ENCODE assay signal across 1 cellular context in the genomic region with DNA sequence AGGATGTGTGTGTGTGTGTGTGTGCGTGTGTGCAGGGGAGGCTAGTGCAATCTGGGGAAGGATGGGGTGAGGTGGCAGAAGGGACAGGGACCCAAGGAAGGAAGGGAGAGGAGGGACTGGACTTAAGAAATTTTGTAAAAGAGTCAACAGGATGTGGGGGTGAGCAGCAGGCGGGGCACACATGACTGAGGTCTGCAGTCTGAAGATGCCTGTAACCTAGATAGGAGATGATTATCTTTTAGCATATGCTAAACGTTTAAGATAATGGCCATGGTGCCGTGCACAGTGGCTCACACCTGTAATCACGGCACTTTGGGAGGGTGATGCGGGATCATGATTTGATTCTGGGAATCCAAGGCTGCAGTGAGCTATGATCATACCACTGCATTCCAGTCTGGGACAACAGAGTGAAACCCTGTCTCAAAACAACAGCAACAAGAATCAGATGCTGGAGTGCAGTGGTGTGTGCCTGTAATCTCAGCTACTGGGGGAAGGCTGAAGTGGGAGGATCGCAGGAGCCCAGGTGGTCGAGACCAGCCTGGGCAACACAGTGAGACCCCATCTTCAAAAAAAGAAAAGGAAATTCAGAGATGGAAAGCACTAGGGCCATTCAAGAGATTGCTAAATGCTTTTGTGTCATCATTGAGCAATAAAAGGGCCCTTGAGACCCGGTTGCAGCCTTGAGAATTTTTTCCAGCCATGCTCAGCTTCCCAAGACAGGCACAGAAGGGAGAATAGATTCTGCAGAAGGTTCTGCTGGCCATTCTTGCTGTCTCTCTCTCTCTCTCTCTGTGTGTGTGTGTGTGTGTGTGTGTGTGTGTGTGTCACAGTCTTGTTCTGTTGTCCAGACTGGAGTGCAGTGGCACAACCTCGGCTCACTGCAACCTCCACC.
TF ChIP-seq lines count a peak whose summit lies in the region.

No MANE protein-coding gene starts in this region.

TF ChIP-seq in K562, 482 proteins besides CTCF, POLR2A, EP300 and RAD21 (continues in another document):
- no peak for TF ChIP-seq ZNF75A (CRISPR knock-in tag; IDR thresholded peaks at IDR 0.05)
- TF ChIP-seq, protein P1, sequence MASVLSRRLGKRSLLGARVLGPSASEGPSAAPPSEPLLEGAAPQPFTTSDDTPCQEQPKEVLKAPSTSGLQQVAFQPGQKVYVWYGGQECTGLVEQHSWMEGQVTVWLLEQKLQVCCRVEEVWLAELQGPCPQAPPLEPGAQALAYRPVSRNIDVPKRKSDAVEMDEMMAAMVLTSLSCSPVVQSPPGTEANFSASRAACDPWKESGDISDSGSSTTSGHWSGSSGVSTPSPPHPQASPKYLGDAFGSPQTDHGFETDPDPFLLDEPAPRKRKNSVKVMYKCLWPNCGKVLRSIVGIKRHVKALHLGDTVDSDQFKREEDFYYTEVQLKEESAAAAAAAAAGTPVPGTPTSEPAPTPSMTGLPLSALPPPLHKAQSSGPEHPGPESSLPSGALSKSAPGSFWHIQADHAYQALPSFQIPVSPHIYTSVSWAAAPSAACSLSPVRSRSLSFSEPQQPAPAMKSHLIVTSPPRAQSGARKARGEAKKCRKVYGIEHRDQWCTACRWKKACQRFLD (CRISPR knock-in tag; IDR thresholded peaks at IDR 0.05), result no peak
- TF ChIP-seq ETS2 (tag; IDR thresholded peaks at IDR 0.05; ENCODE audit: borderline replicate concordance, poor library complexity, severe bottlenecking), result no peak
- TF ChIP-seq CBX5 (IDR thresholded peaks at IDR 0.05; ENCODE audit: borderline replicate concordance, low read depth), result no peak
- TF ChIP-seq HDAC8 (tag; IDR thresholded peaks at IDR 0.05), result no peak
- TF ChIP-seq CBFA2T2 (conservative IDR thresholded peaks at IDR 0.05), result peak; percentile 49; the same call in 1 of the 2 replicates
- no peak for TF ChIP-seq ETV6 (IDR thresholded peaks at IDR 0.05; ENCODE audit: borderline replicate concordance in 1 of 2, low read depth in 2 of 2, low read length in 1 of 2)
- no peak for TF ChIP-seq ETV6 (CRISPR knock-in tag; IDR thresholded peaks at IDR 0.05; ENCODE audit: borderline replicate concordance)
- no peak for TF ChIP-seq NBN (IDR thresholded peaks at IDR 0.05; ENCODE audit: low read depth)
- TF ChIP-seq ZNF146 (CRISPR knock-in tag; IDR thresholded peaks at IDR 0.05; ENCODE audit: unreplicated experiment), result no peak
- TF ChIP-seq NFIC (IDR thresholded peaks at IDR 0.05), result no peak
- TF ChIP-seq GABPB2 (CRISPR knock-in tag; conservative IDR thresholded peaks at IDR 0.05), result no peak
- TF ChIP-seq SMARCA4 (IDR thresholded peaks at IDR 0.05), result peak; percentile 39; the same call in 1 of the 2 replicates
- TF ChIP-seq TGIF2 (CRISPR knock-in tag; IDR thresholded peaks at IDR 0.05), result no peak
- TF ChIP-seq TEAD4 (IDR thresholded peaks at IDR 0.05; ENCODE audit: low read length), result peak; percentile 69
- no peak for TF ChIP-seq TEAD4 (CRISPR knock-in tag; IDR thresholded peaks at IDR 0.05; ENCODE audit: borderline replicate concordance)
- no peak for TF ChIP-seq FOXA1 (IDR thresholded peaks at IDR 0.05; ENCODE audit: borderline replicate concordance)
- no peak for TF ChIP-seq TRIM24 (IDR thresholded peaks at IDR 0.05)
- TF ChIP-seq C11orf30 (IDR thresholded peaks at IDR 0.05; ENCODE audit: low read depth), result no peak
- TF ChIP-seq RBM22 (IDR thresholded peaks at IDR 0.05; ENCODE audit: low read depth, low read length, poor library complexity, severe bottlenecking), result no peak
- TF ChIP-seq ZBTB17 (CRISPR knock-in tag; IDR thresholded peaks at IDR 0.05), result no peak
- TF ChIP-seq STAT5B (CRISPR knock-in tag; IDR thresholded peaks at IDR 0.05), result no peak
- no peak for TF ChIP-seq SLC30A9 (CRISPR knock-in tag; IDR thresholded peaks at IDR 0.05)
- no peak for TF ChIP-seq HEY1 (CRISPR knock-in tag; IDR thresholded peaks at IDR 0.05; ENCODE audit: borderline replicate concordance)
- TF ChIP-seq ZNF212 (CRISPR knock-in tag; IDR thresholded peaks at IDR 0.05), result no peak
- TF ChIP-seq, protein P2, sequence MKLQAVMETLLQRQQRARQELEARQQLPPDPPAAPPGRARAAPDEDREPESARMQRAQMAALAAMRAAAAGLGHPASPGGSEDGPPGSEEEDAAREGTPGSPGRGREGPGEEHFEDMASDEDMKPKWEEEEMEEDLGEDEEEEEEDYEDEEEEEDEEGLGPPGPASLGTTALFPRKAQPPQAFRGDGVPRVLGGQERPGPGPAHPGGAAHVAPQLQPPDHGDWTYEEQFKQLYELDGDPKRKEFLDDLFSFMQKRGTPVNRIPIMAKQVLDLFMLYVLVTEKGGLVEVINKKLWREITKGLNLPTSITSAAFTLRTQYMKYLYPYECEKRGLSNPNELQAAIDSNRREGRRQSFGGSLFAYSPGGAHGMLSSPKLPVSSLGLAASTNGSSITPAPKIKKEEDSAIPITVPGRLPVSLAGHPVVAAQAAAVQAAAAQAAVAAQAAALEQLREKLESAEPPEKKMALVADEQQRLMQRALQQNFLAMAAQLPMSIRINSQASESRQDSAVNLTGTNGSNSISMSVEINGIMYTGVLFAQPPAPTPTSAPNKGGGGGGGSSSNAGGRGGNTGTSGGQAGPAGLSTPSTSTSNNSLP (IDR thresholded peaks at IDR 0.05; ENCODE audit: borderline replicate concordance, low read depth, low read length), result no peak
- TF ChIP-seq SRF (CRISPR knock-in tag; IDR thresholded peaks at IDR 0.05), result no peak
- peak in 1 of 2 experiments; percentile 87; a peak in 2 of 4 replicates for TF ChIP-seq RCOR1 (IDR thresholded peaks at IDR 0.05; ENCODE audit: borderline replicate concordance in 1 of 2, low read depth in 2 of 2, low read length in 2 of 2)
- TF ChIP-seq BRD4 (IDR thresholded peaks at IDR 0.05), result no peak
- no peak for TF ChIP-seq CEBPG (CRISPR knock-in tag; IDR thresholded peaks at IDR 0.05)
- peak; percentile 32 to 72; a peak in 3 of 4 replicates for TF ChIP-seq CEBPG (tag; conservative IDR thresholded peaks at IDR 0.05 in 1 of 2, IDR thresholded peaks at IDR 0.05 in 1 of 2)
- no peak for TF ChIP-seq YBX1 (IDR thresholded peaks at IDR 0.05)
- no peak for TF ChIP-seq CHD2 (IDR thresholded peaks at IDR 0.05; ENCODE audit: low read depth, low read length)
- no peak for TF ChIP-seq ZNF165 (CRISPR knock-in tag; IDR thresholded peaks at IDR 0.05; ENCODE audit: borderline replicate concordance)
- peak; percentile 34; the same call in 1 of the 2 replicates for TF ChIP-seq SMARCE1 (IDR thresholded peaks at IDR 0.05)
- TF ChIP-seq NFRKB (IDR thresholded peaks at IDR 0.05; ENCODE audit: low read depth), result no peak
- TF ChIP-seq, protein P3, sequence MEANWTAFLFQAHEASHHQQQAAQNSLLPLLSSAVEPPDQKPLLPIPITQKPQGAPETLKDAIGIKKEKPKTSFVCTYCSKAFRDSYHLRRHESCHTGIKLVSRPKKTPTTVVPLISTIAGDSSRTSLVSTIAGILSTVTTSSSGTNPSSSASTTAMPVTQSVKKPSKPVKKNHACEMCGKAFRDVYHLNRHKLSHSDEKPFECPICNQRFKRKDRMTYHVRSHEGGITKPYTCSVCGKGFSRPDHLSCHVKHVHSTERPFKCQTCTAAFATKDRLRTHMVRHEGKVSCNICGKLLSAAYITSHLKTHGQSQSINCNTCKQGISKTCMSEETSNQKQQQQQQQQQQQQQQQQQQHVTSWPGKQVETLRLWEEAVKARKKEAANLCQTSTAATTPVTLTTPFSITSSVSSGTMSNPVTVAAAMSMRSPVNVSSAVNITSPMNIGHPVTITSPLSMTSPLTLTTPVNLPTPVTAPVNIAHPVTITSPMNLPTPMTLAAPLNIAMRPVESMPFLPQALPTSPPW (CRISPR knock-in tag; IDR thresholded peaks at IDR 0.05), result peak; percentile 63
- peak; percentile 38; the same call in 1 of the 2 replicates for TF ChIP-seq KLF16 (IDR thresholded peaks at IDR 0.05)
- peak; percentile 91 for TF ChIP-seq ZNF121 (CRISPR knock-in tag; conservative IDR thresholded peaks at IDR 0.05)
- no peak for TF ChIP-seq SNRNP70 (optimal IDR thresholded peaks at IDR 0.05; ENCODE audit: low read depth, low read length)
- no peak for TF ChIP-seq ZFX (CRISPR knock-in tag; IDR thresholded peaks at IDR 0.05)
- 0 out of 2 replicates have a peak, but pooled peaks have one; percentile 24 for TF ChIP-seq EGR1 (conservative IDR thresholded peaks at IDR 0.05)
- no peak for TF ChIP-seq BRD9 (IDR thresholded peaks at IDR 0.05; ENCODE audit: low read depth, partially characterized antibody)
- TF ChIP-seq, protein P4, sequence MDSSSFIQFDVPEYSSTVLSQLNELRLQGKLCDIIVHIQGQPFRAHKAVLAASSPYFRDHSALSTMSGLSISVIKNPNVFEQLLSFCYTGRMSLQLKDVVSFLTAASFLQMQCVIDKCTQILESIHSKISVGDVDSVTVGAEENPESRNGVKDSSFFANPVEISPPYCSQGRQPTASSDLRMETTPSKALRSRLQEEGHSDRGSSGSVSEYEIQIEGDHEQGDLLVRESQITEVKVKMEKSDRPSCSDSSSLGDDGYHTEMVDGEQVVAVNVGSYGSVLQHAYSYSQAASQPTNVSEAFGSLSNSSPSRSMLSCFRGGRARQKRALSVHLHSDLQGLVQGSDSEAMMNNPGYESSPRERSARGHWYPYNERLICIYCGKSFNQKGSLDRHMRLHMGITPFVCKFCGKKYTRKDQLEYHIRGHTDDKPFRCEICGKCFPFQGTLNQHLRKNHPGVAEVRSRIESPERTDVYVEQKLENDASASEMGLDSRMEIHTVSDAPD (CRISPR knock-in tag; IDR thresholded peaks at IDR 0.05), result no peak
- no peak for TF ChIP-seq SIRT6 (IDR thresholded peaks at IDR 0.05; ENCODE audit: low read depth, low read length)
- TF ChIP-seq ZEB2 (IDR thresholded peaks at IDR 0.05), result peak; percentile 52; the same call in 1 of the 2 replicates
- no peak for TF ChIP-seq MYNN (IDR thresholded peaks at IDR 0.05)
- no peak for TF ChIP-seq MYNN (CRISPR knock-in tag; IDR thresholded peaks at IDR 0.05)
- TF ChIP-seq RBM39 (optimal IDR thresholded peaks at IDR 0.05; ENCODE audit: low read depth, low read length), result no peak
- TF ChIP-seq HDAC1 (IDR thresholded peaks at IDR 0.05), result no peak; a peak in 2 of 4 replicates
- TF ChIP-seq ZNF584 (CRISPR knock-in tag; IDR thresholded peaks at IDR 0.05; ENCODE audit: low read depth), result no peak
- TF ChIP-seq CCNT2 (IDR thresholded peaks at IDR 0.05; ENCODE audit: borderline replicate concordance, extremely low read depth, insufficient read length, low read depth, low read length), result peak; percentile 17
- no peak for TF ChIP-seq EZH2 (IDR thresholded peaks at IDR 0.05; ENCODE audit: borderline replicate concordance, low read depth, low read length)
- TF ChIP-seq CC2D1A (IDR thresholded peaks at IDR 0.05), result no peak
- no peak for TF ChIP-seq NCOA1 (IDR thresholded peaks at IDR 0.05; ENCODE audit: low read depth)
- TF ChIP-seq RBM14 (IDR thresholded peaks at IDR 0.05; ENCODE audit: borderline replicate concordance, insufficient read depth, low read depth, low read length), result no peak
- peak; percentile 72 for TF ChIP-seq CBFA2T3 (IDR thresholded peaks at IDR 0.05)
- no peak for TF ChIP-seq TCF3 (CRISPR knock-in tag; IDR thresholded peaks at IDR 0.05)
- no peak for TF ChIP-seq MTF1 (CRISPR knock-in tag; IDR thresholded peaks at IDR 0.05; ENCODE audit: borderline replicate concordance)
- TF ChIP-seq, protein P5, sequence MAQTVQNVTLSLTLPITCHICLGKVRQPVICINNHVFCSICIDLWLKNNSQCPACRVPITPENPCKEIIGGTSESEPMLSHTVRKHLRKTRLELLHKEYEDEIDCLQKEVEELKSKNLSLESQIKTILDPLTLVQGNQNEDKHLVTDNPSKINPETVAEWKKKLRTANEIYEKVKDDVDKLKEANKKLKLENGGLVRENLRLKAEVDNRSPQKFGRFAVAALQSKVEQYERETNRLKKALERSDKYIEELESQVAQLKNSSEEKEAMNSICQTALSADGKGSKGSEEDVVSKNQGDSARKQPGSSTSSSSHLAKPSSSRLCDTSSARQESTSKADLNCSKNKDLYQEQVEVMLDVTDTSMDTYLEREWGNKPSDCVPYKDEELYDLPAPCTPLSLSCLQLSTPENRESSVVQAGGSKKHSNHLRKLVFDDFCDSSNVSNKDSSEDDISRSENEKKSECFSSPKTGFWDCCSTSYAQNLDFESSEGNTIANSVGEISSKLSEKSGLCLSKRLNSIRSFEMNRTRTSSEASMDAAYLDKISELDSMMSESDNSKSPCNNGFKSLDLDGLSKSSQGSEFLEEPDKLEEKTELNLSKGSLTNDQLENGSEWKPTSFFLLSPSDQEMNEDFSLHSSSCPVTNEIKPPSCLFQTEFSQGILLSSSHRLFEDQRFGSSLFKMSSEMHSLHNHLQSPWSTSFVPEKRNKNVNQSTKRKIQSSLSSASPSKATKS (CRISPR knock-in tag; IDR thresholded peaks at IDR 0.05), result no peak
- TF ChIP-seq, protein P6, sequence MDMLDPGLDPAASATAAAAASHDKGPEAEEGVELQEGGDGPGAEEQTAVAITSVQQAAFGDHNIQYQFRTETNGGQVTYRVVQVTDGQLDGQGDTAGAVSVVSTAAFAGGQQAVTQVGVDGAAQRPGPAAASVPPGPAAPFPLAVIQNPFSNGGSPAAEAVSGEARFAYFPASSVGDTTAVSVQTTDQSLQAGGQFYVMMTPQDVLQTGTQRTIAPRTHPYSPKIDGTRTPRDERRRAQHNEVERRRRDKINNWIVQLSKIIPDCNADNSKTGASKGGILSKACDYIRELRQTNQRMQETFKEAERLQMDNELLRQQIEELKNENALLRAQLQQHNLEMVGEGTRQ (CRISPR knock-in tag; IDR thresholded peaks at IDR 0.05), result no peak
- TF ChIP-seq, protein P7, sequence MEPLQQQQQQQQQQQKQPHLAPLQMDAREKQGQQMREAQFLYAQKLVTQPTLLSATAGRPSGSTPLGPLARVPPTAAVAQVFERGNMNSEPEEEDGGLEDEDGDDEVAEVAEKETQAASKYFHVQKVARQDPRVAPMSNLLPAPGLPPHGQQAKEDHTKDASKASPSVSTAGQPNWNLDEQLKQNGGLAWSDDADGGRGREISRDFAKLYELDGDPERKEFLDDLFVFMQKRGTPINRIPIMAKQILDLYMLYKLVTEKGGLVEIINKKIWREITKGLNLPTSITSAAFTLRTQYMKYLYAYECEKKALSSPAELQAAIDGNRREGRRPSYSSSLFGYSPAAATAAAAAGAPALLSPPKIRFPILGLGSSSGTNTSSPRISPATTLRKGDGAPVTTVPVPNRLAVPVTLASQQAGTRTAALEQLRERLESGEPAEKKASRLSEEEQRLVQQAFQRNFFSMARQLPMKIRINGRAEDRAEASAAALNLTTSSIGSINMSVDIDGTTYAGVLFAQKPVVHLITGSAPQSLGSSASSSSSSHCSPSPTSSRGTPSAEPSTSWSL (CRISPR knock-in tag; IDR thresholded peaks at IDR 0.05; ENCODE audit: borderline replicate concordance), result no peak
- no peak for TF ChIP-seq SRSF3 (IDR thresholded peaks at IDR 0.05; ENCODE audit: insufficient read depth, low read length)
- peak; percentile 65 for TF ChIP-seq SMAD4 (CRISPR knock-in tag; conservative IDR thresholded peaks at IDR 0.05)
- TF ChIP-seq FOXA3 (CRISPR knock-in tag; conservative IDR thresholded peaks at IDR 0.05 in 1 of 2, IDR thresholded peaks at IDR 0.05 in 1 of 2), result 0 out of 4 replicates have a peak, but pooled peaks of 1 of the 2 experiments have one; percentile 14
- no peak for TF ChIP-seq MIER1 (IDR thresholded peaks at IDR 0.05; ENCODE audit: low read depth)
